Comparison of ENCODE assay signal across 14 cellular contexts in genomic region chr2:9102861-9103662, GRCh38.
DNase-seq lines count a peak whose midpoint lies in the region; ATAC-seq, FAIRE-seq and TF ChIP-seq lines count a peak whose summit lies in the region.
"Had no signal": no experiment of that assay in that cellular context is flagged by ENCODE, and none has a peak within 500 bp of the region (broad histone marks: within the 10 kb centered on the region; RNA-seq: fewer than 3 reads in every experiment).

No MANE protein-coding gene starts in this region.

- POLR2A ChIA-PET in WTC11 (lab: Charles Lee): no interaction called here

- TF ChIP-seq CTCF in WTC11 (IDR thresholded peaks at IDR 0.05): no peak

- peaks cover 21% of the 10 kb centered on the region for H3K27me3 Mint-ChIP-seq in WTC11 (ENCODE audit: low read depth)
- H3K27me3 Mint-ChIP-seq: stimulated activated naive CD8-positive, alpha-beta T cell treated with anti-CD3 and anti-CD28 coated beads, Interleukin-15, Interleukin-2, amounts not matched to agents 100 ng/mL and 50 ng/mL, for 24 hours had no signal

- intact Hi-C loops in sciatic nerve (cut with DNase I): no loop called here

- ATAC-seq in WTC11 (peak; percentile 56), sciatic nerve (peak; percentile 26)
- ATAC-seq: activated T-cell treated with anti-CD3 and anti-CD28 coated beads, Interleukin-2, amount 50 U/mL, for 4 hours had no signal

- FAIRE-seq in GM12891 (lab: Jason Lieb, UNC): no peak

- peaks cover 26% of the 10 kb centered on the region for H3K4me1 ChIP-seq in iPS-20b (ENCODE audit: insufficient read depth, low read length)

- H3K9me3 ChIP-seq in iPS-20b (ENCODE audit: insufficient read depth, low read depth, low read length): no peaks in the 10 kb centered on the region
- H3K9me3 ChIP-seq: heart left ventricle had no signal

- no peak for TF ChIP-seq POLR2A in GM12891 (IDR thresholded peaks at IDR 0.05; ENCODE audit: low read depth, low read length)

- no peak overlapping the region for H3K27ac ChIP-seq in iPS-20b (ENCODE audit: low read length)
- H3K27ac ChIP-seq: heart left ventricle had no signal

- peak overlapping the region; percentile 42; the same call in 1 of the 2 replicates for H3K4me3 ChIP-seq in iPS-20b (ENCODE audit: low read length)
- H3K4me3 ChIP-seq: heart left ventricle had no signal

- CTCF ChIA-PET in WTC11 (lab: Charles Lee): interaction anchor here (0.8 to 1.6 kb wide), 8 partner anchors 9 to 221 kb away, joined by 3 to 7 read pairs (median 3); no protein-coding TSS in a partner anchor

- no peaks in the 10 kb centered on the region for H3K9me3 Mint-ChIP-seq in WTC11
- H3K9me3 Mint-ChIP-seq: activated T-cell treated with anti-CD3 and anti-CD28 coated beads, Interleukin-2, amount 50 U/mL, for 4 hours; central memory CD8-positive, alpha-beta T cell; stimulated activated naive CD8-positive, alpha-beta T cell treated with anti-CD3 and anti-CD28 coated beads, Interleukin-15, Interleukin-2, amounts not matched to agents 100 ng/mL and 50 ng/mL, for 24 hours had no signal

- H3K4me1 Mint-ChIP-seq in WTC11: peaks cover 50% of the 10 kb centered on the region

- no peaks in the 10 kb centered on the region for H3K36me3 Mint-ChIP-seq in WTC11

- DNase-seq in DMS 273 (lab: John Stamatoyannopoulos, UW; ENCODE audit: unreplicated experiment) (peak; percentile 21), DMS 273 treated with DMSO at 0.1 percent for 48 hours (lab: John Stamatoyannopoulos, UW) (no peak), WTC11 (ENCODE audit: low spot score) (no peak), sciatic nerve (ENCODE audit: low spot score) (no peak), GM12891 (ENCODE audit: insufficient read length, low spot score) (no peak), germinal center (ENCODE audit: low spot score) (no peak)
- no peak for DNase-seq in stimulated activated CD4-positive, alpha-beta T cell treated with anti-CD3 and anti-CD28 coated beads, Interleukin-4, amount 100 ng/mL, for 1 hour
- DNase-seq: 8988T; activated T-cell treated with anti-CD3 and anti-CD28 coated beads, Interleukin-2, amount 50 U/mL, for 4 hours; heart left ventricle; NCI-H1048 had no signal

- H3K27ac Mint-ChIP-seq in WTC11: peak overlapping the region; percentile 15
- H3K27ac Mint-ChIP-seq: stimulated activated naive CD8-positive, alpha-beta T cell treated with anti-CD3 and anti-CD28 coated beads, Interleukin-15, Interleukin-2, amounts not matched to agents 100 ng/mL and 50 ng/mL, for 24 hours had no signal

- peak overlapping the region; percentile 43; the same call in 1 of the 2 replicates for H3K9ac ChIP-seq in iPS-20b (ENCODE audit: low read depth, low read length)

- peaks cover 22% of the 10 kb centered on the region; the same call in 1 of the 2 replicates for H3K27me3 ChIP-seq in iPS-20b (ENCODE audit: insufficient read depth, low read length)
- H3K27me3 ChIP-seq: heart left ventricle had no signal

- H3K36me3 ChIP-seq in iPS-20b (ENCODE audit: insufficient read depth, low read depth, low read length): no peaks in the 10 kb centered on the region
- H3K36me3 ChIP-seq: heart left ventricle had no signal

- peak overlapping the region; percentile 52 for H3K4me3 Mint-ChIP-seq in WTC11
- H3K4me3 Mint-ChIP-seq: activated T-cell treated with anti-CD3 and anti-CD28 coated beads, Interleukin-2, amount 50 U/mL, for 4 hours; central memory CD8-positive, alpha-beta T cell; stimulated activated naive CD8-positive, alpha-beta T cell treated with anti-CD3 and anti-CD28 coated beads, Interleukin-15, Interleukin-2, amounts not matched to agents 100 ng/mL and 50 ng/mL, for 24 hours had no signal

TF ChIP-seq in WTC11, 78 proteins besides CTCF, POLR2A, EP300 and RAD21 (continues in another document):
- no peak for TF ChIP-seq SOX15 (CRISPR knock-in tag; IDR thresholded peaks at IDR 0.05)
- TF ChIP-seq, protein P1, sequence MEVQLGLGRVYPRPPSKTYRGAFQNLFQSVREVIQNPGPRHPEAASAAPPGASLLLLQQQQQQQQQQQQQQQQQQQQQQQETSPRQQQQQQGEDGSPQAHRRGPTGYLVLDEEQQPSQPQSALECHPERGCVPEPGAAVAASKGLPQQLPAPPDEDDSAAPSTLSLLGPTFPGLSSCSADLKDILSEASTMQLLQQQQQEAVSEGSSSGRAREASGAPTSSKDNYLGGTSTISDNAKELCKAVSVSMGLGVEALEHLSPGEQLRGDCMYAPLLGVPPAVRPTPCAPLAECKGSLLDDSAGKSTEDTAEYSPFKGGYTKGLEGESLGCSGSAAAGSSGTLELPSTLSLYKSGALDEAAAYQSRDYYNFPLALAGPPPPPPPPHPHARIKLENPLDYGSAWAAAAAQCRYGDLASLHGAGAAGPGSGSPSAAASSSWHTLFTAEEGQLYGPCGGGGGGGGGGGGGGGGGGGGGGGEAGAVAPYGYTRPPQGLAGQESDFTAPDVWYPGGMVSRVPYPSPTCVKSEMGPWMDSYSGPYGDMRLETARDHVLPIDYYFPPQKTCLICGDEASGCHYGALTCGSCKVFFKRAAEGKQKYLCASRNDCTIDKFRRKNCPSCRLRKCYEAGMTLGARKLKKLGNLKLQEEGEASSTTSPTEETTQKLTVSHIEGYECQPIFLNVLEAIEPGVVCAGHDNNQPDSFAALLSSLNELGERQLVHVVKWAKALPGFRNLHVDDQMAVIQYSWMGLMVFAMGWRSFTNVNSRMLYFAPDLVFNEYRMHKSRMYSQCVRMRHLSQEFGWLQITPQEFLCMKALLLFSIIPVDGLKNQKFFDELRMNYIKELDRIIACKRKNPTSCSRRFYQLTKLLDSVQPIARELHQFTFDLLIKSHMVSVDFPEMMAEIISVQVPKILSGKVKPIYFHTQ (CRISPR knock-in tag; IDR thresholded peaks at IDR 0.05): no peak

TF ChIP-seq in GM12891, 5 proteins besides CTCF, POLR2A, EP300 and RAD21:
- no peak for TF ChIP-seq TAF1 (IDR thresholded peaks at IDR 0.05; ENCODE audit: low read depth, low read length)
- no peak for TF ChIP-seq PAX5 (IDR thresholded peaks at IDR 0.05; ENCODE audit: insufficient read depth, low read length, severe bottlenecking)
- no peak for TF ChIP-seq POU2F2 (IDR thresholded peaks at IDR 0.05; ENCODE audit: low read depth, low read length)
- no peak for TF ChIP-seq SPI1 (IDR thresholded peaks at IDR 0.05; ENCODE audit: low read depth, low read length)
- TF ChIP-seq POLR2AphosphoS5 (IDR thresholded peaks at IDR 0.05; ENCODE audit: low read depth, low read length): no peak
